In genomic region chr10:75105576-75106197, GRCh38 we compare ENCODE assay signal across 17 cellular contexts. TPM values are rescaled to one million over a fixed set of nuclear protein-coding genes. Genes with fewer than 3 reads are reported as not detected.
DNase-seq lines count a peak whose midpoint lies in the region; ATAC-seq lines count a peak whose summit lies in the region.
"Had no signal": no experiment of that assay in that cellular context is flagged by ENCODE, and none has a peak within 500 bp of the region (broad histone marks: within the 10 kb centered on the region; RNA-seq: fewer than 3 reads in every experiment).

No MANE protein-coding gene starts in this region.

- H3K9me2 ChIP-seq in Karpas-422 (replicated peaks; ENCODE audit: insufficient read depth, low read length): no peaks in the 10 kb centered on the region

- no peaks in the 10 kb centered on the region for H3K36me3 Mint-ChIP-seq in activated T-cell treated with anti-CD3 and anti-CD28 coated beads, Interleukin-2, amount 50 U/mL, for 4 hours (ENCODE audit: insufficient read depth)
- no peaks in the 10 kb centered on the region for H3K36me3 Mint-ChIP-seq in activated T-cell treated with anti-CD3 and anti-CD28 coated beads, Interleukin-2, amount 50 U/mL, for 72 hours (ENCODE audit: insufficient read depth in 2 of 2)
- H3K36me3 Mint-ChIP-seq: CD8-positive, alpha-beta memory T cell had no signal

- peaks cover 7% of the 10 kb centered on the region for H3K79me2 ChIP-seq in Karpas-422 (ENCODE audit: low read length)

- peaks cover 25% of the 10 kb centered on the region for H3K4me1 ChIP-seq in Karpas-422 (ENCODE audit: low read length)
- H3K4me1 ChIP-seq: BE2C had no signal

- H3K27me3 ChIP-seq in Karpas-422 (ENCODE audit: low read length): no peaks in the 10 kb centered on the region
- H3K27me3 ChIP-seq: BE2C had no signal

- peak overlapping the region; percentile 93; the same call in 1 of the 2 replicates for H2AFZ ChIP-seq in Karpas-422 (ENCODE audit: low read length)
- H2AFZ ChIP-seq: GM23248 had no signal

- DNase-seq in Karpas-422 (no peak), ecto neural progenitor cell (ENCODE audit: low spot score) (peak; percentile 37), mesenteric fat pad (ENCODE audit: low spot score) (peak; percentile 89), DMS53 (lab: John Stamatoyannopoulos, UW) (no peak)
- peak; percentile 15 for DNase-seq in stimulated activated CD8-positive, alpha-beta memory T cell treated with anti-CD3 and anti-CD28 coated beads, Interleukin-4, amount 100 ng/mL, for 48 hours
- no peak for DNase-seq in activated T-cell treated with anti-CD3 and anti-CD28 coated beads, Interleukin-2, amount 50 U/mL, for 4 hours
- no peak for DNase-seq in activated T-cell treated with anti-CD3 and anti-CD28 coated beads, Interleukin-2, amount 50 U/mL, for 72 hours
- no peak for DNase-seq in activated CD4-positive, CD25-positive, alpha-beta regulatory T cell treated with anti-CD3 and anti-CD28 coated beads, Interleukin-2, amount 50 U/mL, for 72 hours
- DNase-seq: BE2C; CD8-positive, alpha-beta memory T cell; HFFc6; IMR-90; NCI-H1417; NCI-H2029 treated with DMSO at 0.1 percent for 48 hours; NCI-H510A; SIG-M5 had no signal

- H3K4me3 Mint-ChIP-seq in activated T-cell treated with anti-CD3 and anti-CD28 coated beads, Interleukin-2, amount 50 U/mL, for 4 hours: no peak overlapping the region
- H3K4me3 Mint-ChIP-seq in activated T-cell treated with anti-CD3 and anti-CD28 coated beads, Interleukin-2, amount 50 U/mL, for 72 hours: no peak overlapping the region
- H3K4me3 Mint-ChIP-seq: HFFc6 had no signal

- no peaks in the 10 kb centered on the region for H4K20me1 ChIP-seq in Karpas-422 (ENCODE audit: insufficient read depth, low read depth, low read length)

- H3K4me1 Mint-ChIP-seq in activated T-cell treated with anti-CD3 and anti-CD28 coated beads, Interleukin-2, amount 50 U/mL, for 4 hours (ENCODE audit: low read depth): peaks cover 13% of the 10 kb centered on the region
- peaks cover 16% of the 10 kb centered on the region for H3K4me1 Mint-ChIP-seq in activated T-cell treated with anti-CD3 and anti-CD28 coated beads, Interleukin-2, amount 50 U/mL, for 72 hours (ENCODE audit: low read depth)

- no peaks in the 10 kb centered on the region for H3K9me3 Mint-ChIP-seq in activated T-cell treated with anti-CD3 and anti-CD28 coated beads, Interleukin-2, amount 50 U/mL, for 4 hours
- no peaks in the 10 kb centered on the region for H3K9me3 Mint-ChIP-seq in activated T-cell treated with anti-CD3 and anti-CD28 coated beads, Interleukin-2, amount 50 U/mL, for 72 hours
- H3K9me3 Mint-ChIP-seq: CD8-positive, alpha-beta memory T cell; HFFc6 had no signal

- no peaks in the 10 kb centered on the region for H3K36me3 ChIP-seq in Karpas-422 (ENCODE audit: insufficient read depth, low read length)
- H3K36me3 ChIP-seq: BE2C had no signal

- no peak for ATAC-seq in activated T-cell treated with anti-CD3 and anti-CD28 coated beads, Interleukin-2, amount 50 U/mL, for 4 hours
- no peak for ATAC-seq in activated T-cell treated with anti-CD3 and anti-CD28 coated beads, Interleukin-2, amount 50 U/mL, for 72 hours (replicated peaks in 1 of 2)

- H3K9ac ChIP-seq in Karpas-422 (ENCODE audit: low read length): 0 out of 2 replicates have a peak overlapping the region, but pooled peaks have one; percentile 20
- H3K9ac ChIP-seq: GM23248 had no signal

- H3K4me2 ChIP-seq in Karpas-422 (ENCODE audit: low read depth, low read length, poor library complexity, severe bottlenecking): peak overlapping the region; percentile 42

- no peaks in the 10 kb centered on the region for H3K27me3 Mint-ChIP-seq in activated T-cell treated with anti-CD3 and anti-CD28 coated beads, Interleukin-2, amount 50 U/mL, for 4 hours (ENCODE audit: low read depth)
- no peaks in the 10 kb centered on the region for H3K27me3 Mint-ChIP-seq in activated T-cell treated with anti-CD3 and anti-CD28 coated beads, Interleukin-2, amount 50 U/mL, for 72 hours (ENCODE audit: low read depth)

- H3K27ac Mint-ChIP-seq in activated T-cell treated with anti-CD3 and anti-CD28 coated beads, Interleukin-2, amount 50 U/mL, for 72 hours: no peak overlapping the region
- H3K27ac Mint-ChIP-seq: CD8-positive, alpha-beta memory T cell; HFFc6 had no signal

- H3K27ac ChIP-seq in Karpas-422 (ENCODE audit: low read length): no peak overlapping the region; the same call in 1 of the 2 replicates
- H3K27ac ChIP-seq: GM23248 had no signal

- H3K4me3 ChIP-seq in Karpas-422 (ENCODE audit: low read length): peak overlapping the region; percentile 43; the same call in 1 of the 2 replicates
- H3K4me3 ChIP-seq: GM23248 had no signal

- no peaks in the 10 kb centered on the region for H3K9me3 ChIP-seq in Karpas-422 (ENCODE audit: low read length)
- H3K9me3 ChIP-seq: BE2C had no signal

RNA-seq across cellular contexts. Expression of gene SAMD8, which starts 5.8 kb away (rescaled TPM):
- 15.7 and 18.8 TPM in 2 replicates for total RNA-seq in Karpas-422 (2014; rRNA removed; shearing (Covaris generic); ENCODE audit: low replicate concordance)
- total RNA-seq in mesenteric fat pad: 55.2 TPM
- 10 to 100 TPM; 12.7 to 16.8 (median 13.7) TPM for total RNA-seq in activated T-cell treated with anti-CD3 and anti-CD28 coated beads, Interleukin-2, amount 50 U/mL, for 4 hours
- total RNA-seq in activated T-cell treated with anti-CD3 and anti-CD28 coated beads, Interleukin-2, amount 50 U/mL, for 72 hours: 10 to 100 TPM; 24.3 to 28.6 TPM

Comparison
In these comparisons a context has a peak if more than half of its experiments do, and no peak if none do; other contexts are left out.
1. DNase-seq: peak in ecto neural progenitor cell (single experiment), mesenteric fat pad (single experiment) and stimulated activated CD8-positive, alpha-beta memory T cell treated with anti-CD3 and anti-CD28 coated beads, Interleukin-4, amount 100 ng/mL, for 48 hours (single experiment); none in Karpas-422 (single experiment), DMS53 (single experiment), activated T-cell treated with anti-CD3 and anti-CD28 coated beads, Interleukin-2, amount 50 U/mL, for 4 hours (single experiment), activated T-cell treated with anti-CD3 and anti-CD28 coated beads, Interleukin-2, amount 50 U/mL, for 72 hours (0 of 2) and activated CD4-positive, CD25-positive, alpha-beta regulatory T cell treated with anti-CD3 and anti-CD28 coated beads, Interleukin-2, amount 50 U/mL, for 72 hours (single experiment).